In the genomic region with DNA sequence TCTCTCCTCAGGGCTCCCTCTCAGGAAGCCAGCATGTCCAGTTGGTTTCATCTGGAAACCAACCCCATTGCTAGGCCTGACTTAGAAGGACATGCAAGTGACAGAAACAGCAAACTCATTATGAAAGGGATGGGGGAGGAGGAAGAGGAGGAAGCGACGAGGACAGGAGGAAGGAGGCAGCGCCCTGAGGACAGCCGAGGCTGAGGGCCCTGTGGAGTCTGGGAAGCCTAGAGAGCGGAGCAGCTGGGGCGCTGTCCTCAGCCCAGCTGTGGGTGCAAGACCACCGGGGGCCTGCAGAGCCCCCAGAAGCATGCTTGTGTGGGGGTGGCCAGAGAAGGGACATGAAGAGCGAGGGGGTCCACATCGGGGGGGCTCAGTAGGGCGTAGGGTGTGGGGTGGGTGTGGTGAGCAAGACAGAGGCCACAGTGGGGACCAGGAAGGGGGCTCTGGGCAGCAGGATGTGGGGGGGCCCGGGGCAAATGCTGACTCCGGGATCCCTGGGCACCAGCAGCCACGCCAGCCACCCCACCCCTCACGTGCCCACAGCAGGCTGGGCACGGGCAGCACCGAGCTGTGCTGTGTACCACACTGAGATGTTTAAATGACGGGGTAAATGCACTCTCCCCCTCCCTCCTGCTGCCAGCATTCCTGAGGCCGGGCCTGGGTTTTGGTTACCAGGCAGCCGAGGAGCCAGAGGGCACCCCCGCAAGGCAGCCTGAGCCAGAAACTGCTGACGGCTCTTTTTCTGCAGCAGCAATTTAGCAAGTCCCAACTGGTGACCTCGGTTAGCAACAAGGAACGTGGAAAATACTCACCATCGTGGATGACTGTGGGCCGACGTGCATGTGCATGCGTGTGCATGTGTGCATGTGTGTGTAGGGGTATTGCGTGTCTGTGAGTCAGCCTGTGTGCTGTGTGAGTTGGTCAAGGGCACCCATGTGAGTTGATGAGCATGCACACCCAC, we compare ENCODE assay signal across 12 cellular contexts.
A peak's percentile ranks its signal among the peaks of the same experiment; 100 is the strongest.
DNase-seq lines count a peak whose midpoint lies in the region; ATAC-seq and TF ChIP-seq lines count a peak whose summit lies in the region.
"Had no signal": no experiment of that assay in that cellular context is flagged by ENCODE, and none has a peak within 500 bp of the region (broad histone marks: within the 10 kb centered on the region; RNA-seq: fewer than 3 reads in every experiment).

No MANE protein-coding gene starts in this region.

- no peak overlapping the region for H2AFZ ChIP-seq in neural progenitor cell (replicated peaks)

- H3K4me2 ChIP-seq in neural progenitor cell, result no peak overlapping the region

- TF ChIP-seq CTCF in Panc1 (IDR thresholded peaks at IDR 0.05), result no peak
- no peak for TF ChIP-seq CTCF in neural progenitor cell (IDR thresholded peaks at IDR 0.05)
- TF ChIP-seq CTCF in WERI-Rb-1 (IDR thresholded peaks at IDR 0.05; ENCODE audit: low read depth, low read length), result no peak

- ATAC-seq in Panc1 (no peak), HG03442 (IDR thresholded peaks at IDR 0.05; ENCODE audit: unreplicated experiment) (no peak), HG03135 (IDR thresholded peaks at IDR 0.05; ENCODE audit: unreplicated experiment) (no peak)

- H3K27ac ChIP-seq in CD8-positive, alpha-beta memory T cell (ENCODE audit: low read depth, low read length), result peak overlapping the region; percentile 51
- H3K27ac ChIP-seq in Panc1 (ENCODE audit: low read length) (0 out of 2 replicates have a peak overlapping the region, but pooled peaks have one; percentile 3), neural progenitor cell (no peak overlapping the region), WERI-Rb-1 (no peak overlapping the region)
- H3K27ac ChIP-seq in CD4-positive, alpha-beta memory T cell (ENCODE audit: low read depth, low read length), result no peak overlapping the region
- H3K27ac ChIP-seq: neutrophil, VCaP had no signal

- H3K4me3 Mint-ChIP-seq in CD8-positive, alpha-beta memory T cell, result no peak overlapping the region
- peak overlapping the region; percentile 14 for H3K4me3 Mint-ChIP-seq in neural progenitor cell
- no peak overlapping the region for H3K4me3 Mint-ChIP-seq in CD4-positive, alpha-beta memory T cell

- H3K4me1 ChIP-seq in CD8-positive, alpha-beta memory T cell (ENCODE audit: insufficient read depth, low read length), result no peaks in the 10 kb centered on the region
- H3K4me1 ChIP-seq in Panc1 (ENCODE audit: control insufficient read depth, insufficient read depth, low read length) (peaks cover 8% of the 10 kb centered on the region), neural progenitor cell (peaks cover 5% of the 10 kb centered on the region)
- H3K4me1 ChIP-seq in CD4-positive, alpha-beta memory T cell (ENCODE audit: insufficient read depth, low read length), result peaks cover 3% of the 10 kb centered on the region

- H3K4me3 ChIP-seq in CD8-positive, alpha-beta memory T cell (ENCODE audit: low read length), result no peak overlapping the region
- H3K4me3 ChIP-seq in Panc1 (ENCODE audit: low read depth in 2 of 2, low read length in 2 of 2) (no peak overlapping the region), neural progenitor cell (no peak overlapping the region), WERI-Rb-1 (ENCODE audit: low read depth, low read length) (no peak overlapping the region)
- no peak overlapping the region for H3K4me3 ChIP-seq in CD4-positive, alpha-beta memory T cell (ENCODE audit: low read length in 2 of 2)

- H3K36me3 Mint-ChIP-seq in CD8-positive, alpha-beta memory T cell, result no peaks in the 10 kb centered on the region
- no peaks in the 10 kb centered on the region for H3K36me3 Mint-ChIP-seq in neural progenitor cell
- peaks cover 0 to 4% of the 10 kb centered on the region in 2 donors for H3K36me3 Mint-ChIP-seq in CD4-positive, alpha-beta memory T cell

- no peaks in the 10 kb centered on the region for H4K20me1 ChIP-seq in neural progenitor cell (ENCODE audit: low read depth)

- no TSS peak for BruUV-seq in Panc1 (replicated peaks; lab: Mats Ljungman, UMichigan)

- H3K9ac ChIP-seq in neural progenitor cell, result no peak overlapping the region

- H3K9me3 ChIP-seq in CD8-positive, alpha-beta memory T cell (ENCODE audit: low read length), result no peaks in the 10 kb centered on the region
- H3K9me3 ChIP-seq in Panc1 (ENCODE audit: control insufficient read depth, insufficient read depth, low read depth, low read length) (no peaks in the 10 kb centered on the region; the same call in 1 of the 2 replicates), neural progenitor cell (ENCODE audit: low read depth) (no peaks in the 10 kb centered on the region), WERI-Rb-1 (ENCODE audit: severe bottlenecking) (peaks cover 8% of the 10 kb centered on the region)
- H3K9me3 ChIP-seq in CD4-positive, alpha-beta memory T cell (ENCODE audit: control insufficient read depth in 1 of 2, low read length in 2 of 2), result no peaks in the 10 kb centered on the region
- H3K9me3 ChIP-seq: Caco-2, neutrophil had no signal

- no peaks in the 10 kb centered on the region for H3K79me2 ChIP-seq in neural progenitor cell (ENCODE audit: low read depth)

- CTCF ChIA-PET in CD8-positive, alpha-beta memory T cell (lab: Charles Lee), result no interaction called here
- CTCF ChIA-PET in Panc1 (lab: Charles Lee), result no interaction called here
- CTCF ChIA-PET in CD4-positive, alpha-beta memory T cell (lab: Charles Lee; ENCODE audit: partially characterized antibody), result no interaction called here

- peaks cover 3 to 6% (median 3%) of the 10 kb centered on the region in 5 donors for H3K9me3 Mint-ChIP-seq in CD8-positive, alpha-beta memory T cell
- peaks cover 33% of the 10 kb centered on the region for H3K9me3 Mint-ChIP-seq in neural progenitor cell
- H3K9me3 Mint-ChIP-seq in CD4-positive, alpha-beta memory T cell, result peaks cover 2 to 13% (median 8%) of the 10 kb centered on the region in 8 donors

- peak in 1 of 5 donors; percentile 27 for DNase-seq in CD8-positive, alpha-beta memory T cell
- DNase-seq in Panc1 (ENCODE audit: low read depth, low spot score) (no peak), epidermal melanocyte (ENCODE audit: insufficient read length, low spot score) (peak; percentile 72), neural progenitor cell (ENCODE audit: low spot score) (peak; percentile 52), WERI-Rb-1 (no peak)
- DNase-seq in CD4-positive, alpha-beta memory T cell, result no peak
- DNase-seq: Caco-2, glutamatergic neuron had no signal

- H3K27ac Mint-ChIP-seq in CD8-positive, alpha-beta memory T cell, result no peak overlapping the region
- H3K27ac Mint-ChIP-seq in neural progenitor cell, result peak overlapping the region; percentile 97
- no peak overlapping the region for H3K27ac Mint-ChIP-seq in CD4-positive, alpha-beta memory T cell

- in situ Hi-C loops in Panc1 (cut with HindIII; ENCODE audit: low pct_unique_long_range_greater_than_20kb, low sequenced_read_pairs), result no loop called here

- no peaks in the 10 kb centered on the region for H3K36me3 ChIP-seq in CD8-positive, alpha-beta memory T cell (ENCODE audit: insufficient read depth, low read length)
- H3K36me3 ChIP-seq in Panc1 (ENCODE audit: control insufficient read depth, insufficient read depth, low read length) (no peaks in the 10 kb centered on the region), neural progenitor cell (no peaks in the 10 kb centered on the region), WERI-Rb-1 (no peaks in the 10 kb centered on the region)
- H3K36me3 ChIP-seq in CD4-positive, alpha-beta memory T cell (ENCODE audit: insufficient read depth, low read length), result no peaks in the 10 kb centered on the region
- H3K36me3 ChIP-seq: neutrophil had no signal

- H3K27me3 Mint-ChIP-seq in CD8-positive, alpha-beta memory T cell, result peaks cover 0 to 3% of the 10 kb centered on the region in 2 donors
- H3K27me3 Mint-ChIP-seq in neural progenitor cell (ENCODE audit: insufficient read depth, low read depth), result peaks cover 16% of the 10 kb centered on the region
- H3K27me3 Mint-ChIP-seq in CD4-positive, alpha-beta memory T cell, result peaks cover 1 to 4% of the 10 kb centered on the region in 2 donors

- POLR2A ChIA-PET in CD8-positive, alpha-beta memory T cell (lab: Charles Lee), result no interaction called here
- POLR2A ChIA-PET in Panc1 (lab: Charles Lee), result no interaction called here
- POLR2A ChIA-PET in CD4-positive, alpha-beta memory T cell (lab: Charles Lee; ENCODE audit: partially characterized antibody), result no interaction called here

- intact Hi-C loops in Panc1 (cut with micrococcal nuclease; ENCODE audit: unreplicated experiment), result no loop called here
- intact Hi-C loops in CD4-positive, alpha-beta memory T cell (cut with micrococcal nuclease), result no loop called here

- no peaks in the 10 kb centered on the region for H3K27me3 ChIP-seq in CD8-positive, alpha-beta memory T cell (ENCODE audit: insufficient read depth, low read length, poor library complexity, severe bottlenecking)
- no peaks in the 10 kb centered on the region for H3K27me3 ChIP-seq in Panc1 (ENCODE audit: control insufficient read depth, insufficient read depth, low read length)
- no peaks in the 10 kb centered on the region for H3K27me3 ChIP-seq in neural progenitor cell
- H3K27me3 ChIP-seq in WERI-Rb-1 (ENCODE audit: insufficient read depth, low read depth, severe bottlenecking), result peaks cover 83% of the 10 kb centered on the region
- no peaks in the 10 kb centered on the region for H3K27me3 ChIP-seq in CD4-positive, alpha-beta memory T cell (ENCODE audit: insufficient read depth, low read length)
- H3K27me3 ChIP-seq: neutrophil had no signal

- no peaks in the 10 kb centered on the region for H3F3A ChIP-seq in neural progenitor cell (ENCODE audit: low read depth)

- H3K4me1 Mint-ChIP-seq in CD8-positive, alpha-beta memory T cell, result peaks cover 2 to 10% (median 7%) of the 10 kb centered on the region in 3 donors
- H3K4me1 Mint-ChIP-seq in neural progenitor cell, result peaks cover 34% of the 10 kb centered on the region
- peaks cover 4 to 5% (median 5%) of the 10 kb centered on the region in 4 donors for H3K4me1 Mint-ChIP-seq in CD4-positive, alpha-beta memory T cell

Comparison
In these comparisons a context has a peak if more than half of its experiments do, and no peak if none do; other contexts are left out.
1. DNase-seq: peak in epidermal melanocyte (single experiment) and neural progenitor cell (single experiment); none in Panc1 (single experiment), WERI-Rb-1 (single experiment) and CD4-positive, alpha-beta memory T cell (0 of 5).
2. H3K27ac ChIP-seq: peak in CD8-positive, alpha-beta memory T cell (single experiment) and Panc1 (single experiment); none in neural progenitor cell (single experiment), WERI-Rb-1 (single experiment) and CD4-positive, alpha-beta memory T cell (single experiment).